1 cellular context compared by ENCODE assay signal in genomic region chr3:196662711-196663571, GRCh38.
TF ChIP-seq lines count a peak whose summit lies in the region.

No MANE protein-coding gene starts in this region.

TF ChIP-seq in K562, 482 proteins besides CTCF, POLR2A, EP300 and RAD21 (continued from another document and continues in another):
- TF ChIP-seq BRF2 (IDR thresholded peaks at IDR 0.05; ENCODE audit: borderline replicate concordance, insufficient read depth, insufficient read length) (no peak), ZNF134 (CRISPR knock-in tag; conservative IDR thresholded peaks at IDR 0.05) (no peak), SPI1 (IDR thresholded peaks at IDR 0.05; ENCODE audit: borderline replicate concordance, low read depth, low read length) (no peak), STAT6 (CRISPR knock-in tag; IDR thresholded peaks at IDR 0.05) (no peak), JUN (IDR thresholded peaks at IDR 0.05; ENCODE audit: borderline replicate concordance, low read depth, low read length) (no peak), JUN (CRISPR knock-in tag; IDR thresholded peaks at IDR 0.05; ENCODE audit: borderline replicate concordance) (no peak), GABPA (tag; conservative IDR thresholded peaks at IDR 0.05; ENCODE audit: low read depth) (no peak), CREB3L1 (IDR thresholded peaks at IDR 0.05; ENCODE audit: borderline replicate concordance, low read depth) (no peak), ZNF592 (IDR thresholded peaks at IDR 0.05) (peak; percentile 58), WHSC1 (IDR thresholded peaks at IDR 0.05; ENCODE audit: low read length) (no peak), ELK1 (CRISPR knock-in tag; IDR thresholded peaks at IDR 0.05) (no peak), ZNF282 (CRISPR knock-in tag; IDR thresholded peaks at IDR 0.05) (no peak), TRIM24 (IDR thresholded peaks at IDR 0.05) (peak in 1 of 2 experiments; percentile 35; a peak in 1 of 4 replicates), NFE2L1 (tag; IDR thresholded peaks at IDR 0.05; ENCODE audit: borderline replicate concordance, low read depth) (no peak), TAL1 (IDR thresholded peaks at IDR 0.05) (peak; percentile 35; the same call in 1 of the 2 replicates), MAZ (CRISPR knock-in tag; conservative IDR thresholded peaks at IDR 0.05 in 1 of 2, IDR thresholded peaks at IDR 0.05 in 1 of 2) (no peak), TEAD4 (IDR thresholded peaks at IDR 0.05; ENCODE audit: low read length) (peak; percentile 65), TEAD4 (CRISPR knock-in tag; IDR thresholded peaks at IDR 0.05; ENCODE audit: borderline replicate concordance) (no peak), DDX20 (tag; IDR thresholded peaks at IDR 0.05; ENCODE audit: low read depth) (no peak), HMG20A (CRISPR knock-in tag; conservative IDR thresholded peaks at IDR 0.05) (no peak), CHD2 (IDR thresholded peaks at IDR 0.05; ENCODE audit: low read depth, low read length) (no peak), SMAD2 (IDR thresholded peaks at IDR 0.05; ENCODE audit: low read depth, low read length) (no peak), LEF1 (IDR thresholded peaks at IDR 0.05) (peak; percentile 66), CCAR2 (IDR thresholded peaks at IDR 0.05; ENCODE audit: low read depth, low read length) (no peak), E2F3 (CRISPR knock-in tag; IDR thresholded peaks at IDR 0.05) (no peak), GTF2E2 (tag; IDR thresholded peaks at IDR 0.05) (no peak), GTF2A2 (tag; IDR thresholded peaks at IDR 0.05) (no peak), E2F4 (CRISPR knock-in tag; IDR thresholded peaks at IDR 0.05; ENCODE audit: low read depth) (no peak), NR2C1 (IDR thresholded peaks at IDR 0.05) (no peak), NR2C1 (tag; IDR thresholded peaks at IDR 0.05) (no peak), CBFB (CRISPR knock-in tag; IDR thresholded peaks at IDR 0.05) (no peak), NR4A1 (CRISPR knock-in tag; IDR thresholded peaks at IDR 0.05) (no peak), NR4A1 (tag; IDR thresholded peaks at IDR 0.05) (no peak), YBX1 (IDR thresholded peaks at IDR 0.05) (no peak), ZNF121 (CRISPR knock-in tag; conservative IDR thresholded peaks at IDR 0.05) (no peak), SMARCE1 (IDR thresholded peaks at IDR 0.05) (peak; percentile 83), MAFF (IDR thresholded peaks at IDR 0.05; ENCODE audit: low read length) (peak; percentile 74; the same call in 1 of the 2 replicates), RBM39 (optimal IDR thresholded peaks at IDR 0.05; ENCODE audit: low read depth, low read length) (no peak), CEBPZ (IDR thresholded peaks at IDR 0.05; ENCODE audit: borderline replicate concordance, low read depth, low read length) (no peak), ETV1 (tag; conservative IDR thresholded peaks at IDR 0.05; ENCODE audit: low read depth) (no peak), HMBOX1 (IDR thresholded peaks at IDR 0.05) (peak; percentile 76), RB1 (IDR thresholded peaks at IDR 0.05; ENCODE audit: low read depth) (no peak), IRF1 (CRISPR knock-in tag; IDR thresholded peaks at IDR 0.05; ENCODE audit: borderline replicate concordance) (no peak), HSF4 (CRISPR knock-in tag; IDR thresholded peaks at IDR 0.05; ENCODE audit: borderline replicate concordance) (no peak), CREM (IDR thresholded peaks at IDR 0.05; ENCODE audit: low read depth) (0 out of 2 replicates have a peak, but pooled peaks have one; percentile 24)
